Comparison of ENCODE assay signal across 8 cellular contexts in the genomic region with DNA sequence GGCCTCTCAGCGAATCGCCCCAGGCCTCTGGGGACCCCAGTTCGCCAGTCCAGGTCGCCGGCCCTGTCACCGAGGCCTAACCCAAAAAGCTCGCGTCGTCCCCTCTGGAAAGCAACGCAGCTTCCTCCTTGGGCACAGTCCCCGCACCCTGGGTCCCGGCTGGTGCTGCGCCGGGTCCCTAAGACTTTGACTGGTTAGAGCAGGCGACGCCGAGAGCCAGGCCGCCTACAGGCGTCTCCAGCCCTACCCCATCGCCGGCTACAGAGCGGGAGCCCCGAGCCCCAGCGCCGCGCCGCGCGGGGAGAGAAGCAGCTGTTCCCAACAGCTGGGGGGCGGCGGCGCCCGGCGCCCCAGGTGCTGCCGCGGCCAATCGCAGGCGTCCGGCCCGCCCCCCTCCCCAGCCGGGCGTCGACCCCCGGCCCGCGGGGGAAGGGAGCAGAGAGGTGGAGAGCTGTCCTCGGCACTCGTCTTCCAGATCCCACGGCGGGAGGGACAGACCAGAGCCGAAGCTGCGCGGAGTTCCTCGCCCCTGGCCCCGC. TPM values are rescaled to one million over a fixed set of nuclear protein-coding genes. Genes with fewer than 3 reads are reported as not detected.
A peak's percentile ranks its signal among the peaks of the same experiment; 100 is the strongest.
DNase-seq lines count a peak whose midpoint lies in the region; FAIRE-seq and TF ChIP-seq lines count a peak whose summit lies in the region.

No MANE protein-coding gene starts in this region.

- H3K27me3 ChIP-seq in testis = no peaks in the 10 kb centered on the region

- H3K4me3 ChIP-seq in lower leg skin (ENCODE audit: low read depth, poor library complexity, severe bottlenecking) (peak overlapping the region; percentile 37), testis (peak overlapping the region; percentile 61 to 69)

- H3K36me3 Mint-ChIP-seq in dendritic cell treated with granulocyte-macrophage colony-stimulating factor and Interleukin-4, amounts not matched to agents 40 ng/mL and 50 ng/mL, for 4 days (ENCODE audit: low read depth) = no peaks in the 10 kb centered on the region
- peaks cover 1% of the 10 kb centered on the region for H3K36me3 Mint-ChIP-seq in activated naive CD4-positive, alpha-beta T cell treated with anti-CD3 and anti-CD28 coated beads, Interleukin-2, amount 10 ng/mL, durations not matched to agents 7 days and 5 days

- no peak overlapping the region for H3K27ac Mint-ChIP-seq in dendritic cell treated with granulocyte-macrophage colony-stimulating factor and Interleukin-4, amounts not matched to agents 40 ng/mL and 50 ng/mL, for 4 days
- H3K27ac Mint-ChIP-seq in activated naive CD4-positive, alpha-beta T cell treated with anti-CD3 and anti-CD28 coated beads, Interleukin-2, amount 10 ng/mL, durations not matched to agents 7 days and 5 days = no peak overlapping the region

- H3K27ac ChIP-seq in testis = peak overlapping the region; percentile 39 to 43

- H3K9me3 ChIP-seq in testis = no peaks in the 10 kb centered on the region

- TF ChIP-seq CTCF in lower leg skin (IDR thresholded peaks at IDR 0.05) (no peak), testis (IDR thresholded peaks at IDR 0.05) (no peak)

- H3K36me3 ChIP-seq in testis (ENCODE audit: low read depth, missing control alignments) = no peaks in the 10 kb centered on the region

- DNase-seq in NCI-H82 (lab: John Stamatoyannopoulos, UW) (peak; percentile 51), NCI-H82 treated with DMSO at 0.1 percent for 48 hours (lab: John Stamatoyannopoulos, UW; ENCODE audit: unreplicated experiment) (no peak), lower leg skin (ENCODE audit: low spot score in 2 of 2) (peak in 1 of 2 donors; percentile 16), testis (peak; percentile 30), GM12892 (ENCODE audit: insufficient read length) (no peak), NCI-H2107 treated with DMSO at 0.1 percent for 48 hours (lab: John Stamatoyannopoulos, UW; ENCODE audit: unreplicated experiment) (no peak)
- DNase-seq in activated naive CD4-positive, alpha-beta T cell treated with anti-CD3 and anti-CD28 coated beads, Interleukin-2, amount 10 ng/mL, durations not matched to agents 7 days and 5 days = no peak

- CTCF ChIA-PET in activated naive CD4-positive, alpha-beta T cell treated with anti-CD3 and anti-CD28 coated beads, Interleukin-2, amount 10 ng/mL, durations not matched to agents 7 days and 5 days (lab: Charles Lee) = no interaction called here

- intact Hi-C loops in dendritic cell treated with granulocyte-macrophage colony-stimulating factor and Interleukin-4, amounts not matched to agents 40 ng/mL and 50 ng/mL, for 4 days (cut with micrococcal nuclease) = no loop called here
- intact Hi-C loops in lower leg skin (cut with DNase I; ENCODE audit: low total_unique reads) (no loop called here), testis (cut with DNase I; ENCODE audit: low total_unique reads) (no loop called here)

- H3K4me3 Mint-ChIP-seq in dendritic cell treated with granulocyte-macrophage colony-stimulating factor and Interleukin-4, amounts not matched to agents 40 ng/mL and 50 ng/mL, for 4 days = peak overlapping the region; percentile 42
- no peak overlapping the region for H3K4me3 Mint-ChIP-seq in activated naive CD4-positive, alpha-beta T cell treated with anti-CD3 and anti-CD28 coated beads, Interleukin-2, amount 10 ng/mL, durations not matched to agents 7 days and 5 days

- TF ChIP-seq POLR2A in lower leg skin (IDR thresholded peaks at IDR 0.05) = no peak
- TF ChIP-seq POLR2A in testis (IDR thresholded peaks at IDR 0.05) = no peak
- no peak for TF ChIP-seq POLR2A in GM12892 (IDR thresholded peaks at IDR 0.05; ENCODE audit: low read depth, low read length)

- peaks cover 4% of the 10 kb centered on the region for H3K4me1 ChIP-seq in testis

- H3K27me3 Mint-ChIP-seq in dendritic cell treated with granulocyte-macrophage colony-stimulating factor and Interleukin-4, amounts not matched to agents 40 ng/mL and 50 ng/mL, for 4 days = peaks cover 60% of the 10 kb centered on the region
- peaks cover 57% of the 10 kb centered on the region for H3K27me3 Mint-ChIP-seq in activated naive CD4-positive, alpha-beta T cell treated with anti-CD3 and anti-CD28 coated beads, Interleukin-2, amount 10 ng/mL, durations not matched to agents 7 days and 5 days

- no peaks in the 10 kb centered on the region for H3K9me3 Mint-ChIP-seq in dendritic cell treated with granulocyte-macrophage colony-stimulating factor and Interleukin-4, amounts not matched to agents 40 ng/mL and 50 ng/mL, for 4 days
- no peaks in the 10 kb centered on the region for H3K9me3 Mint-ChIP-seq in activated naive CD4-positive, alpha-beta T cell treated with anti-CD3 and anti-CD28 coated beads, Interleukin-2, amount 10 ng/mL, durations not matched to agents 7 days and 5 days

- H3K4me1 Mint-ChIP-seq in dendritic cell treated with granulocyte-macrophage colony-stimulating factor and Interleukin-4, amounts not matched to agents 40 ng/mL and 50 ng/mL, for 4 days (ENCODE audit: low read depth) = peaks cover 10% of the 10 kb centered on the region
- peaks cover 10% of the 10 kb centered on the region for H3K4me1 Mint-ChIP-seq in activated naive CD4-positive, alpha-beta T cell treated with anti-CD3 and anti-CD28 coated beads, Interleukin-2, amount 10 ng/mL, durations not matched to agents 7 days and 5 days

- FAIRE-seq in GM12892 (lab: Jason Lieb, UNC) = no peak

- 21 to 31% methylated on average over 12 to 30 of the region's 55 CpGs for WGBS in lower leg skin, 2 donors
- 7% methylated on average over 17 to 39 of the region's 55 CpGs for WGBS in testis, 2 donors

RNA-seq across cellular contexts. Expression of gene RBM24, which starts 0.5 kb away (rescaled TPM):
- 1 to 10 TPM in 1 of 4 donors, under 1 TPM in 2, not detected in 1; 0.22 to 1.8 (median 0.46) TPM for total RNA-seq in lower leg skin
- 10 to 100 TPM in 1 of 2 donors, 1 to 10 TPM in 1; 9.1 to 18.6 TPM for total RNA-seq in testis
- polyA plus RNA-seq in testis (ENCODE audit: insufficient read depth, low read depth, low replicate concordance) = 8.9 TPM
- polyA plus RNA-seq in GM12892 (2012; ENCODE audit: missing spikeins) = not detected

Comparison
In these comparisons a context has a peak if more than half of its experiments do, and no peak if none do; other contexts are left out.
1. DNase-seq: peak in NCI-H82 (single experiment) and testis (single experiment); none in NCI-H82 treated with DMSO at 0.1 percent for 48 hours (single experiment), GM12892 (single experiment), NCI-H2107 treated with DMSO at 0.1 percent for 48 hours (single experiment) and activated naive CD4-positive, alpha-beta T cell treated with anti-CD3 and anti-CD28 coated beads, Interleukin-2, amount 10 ng/mL, durations not matched to agents 7 days and 5 days (single experiment).